11 cellular contexts compared by ENCODE assay signal in the genomic region with DNA sequence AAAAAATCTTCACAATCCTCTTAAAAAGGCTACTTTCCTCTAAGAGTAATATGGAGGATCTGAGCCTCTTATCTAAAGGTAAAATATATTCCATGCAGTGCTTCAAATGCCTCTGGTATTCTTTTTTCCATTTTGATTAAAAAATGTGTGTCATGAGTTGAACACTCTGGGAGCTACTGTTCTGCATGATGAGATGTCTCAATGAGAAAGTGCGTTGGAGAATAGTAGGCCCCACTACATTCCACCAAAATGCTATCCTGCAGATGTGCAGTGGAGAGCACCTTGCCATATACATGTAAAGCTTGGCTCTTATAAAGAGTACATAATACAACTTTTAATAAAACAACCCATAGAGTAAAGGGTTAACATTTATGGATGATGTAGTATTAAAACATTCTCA. TPM values are rescaled to one million over a fixed set of nuclear protein-coding genes. Genes with fewer than 3 reads are reported as not detected.
"Had no signal": no experiment of that assay in that cellular context is flagged by ENCODE, and none has a peak within 500 bp of the region (broad histone marks: within the 10 kb centered on the region; RNA-seq: fewer than 3 reads in every experiment).

No MANE protein-coding gene starts in this region.

- H3K9me3 ChIP-seq: HAP-1 had no signal

- H3K27ac Mint-ChIP-seq: GM23338, H9, HFFc6 had no signal

- ATAC-seq: GM23338, HCT116 had no signal

- FAIRE-seq: H1, H54 had no signal

- H3K4me3 Mint-ChIP-seq: GM23338, H9, HFFc6 had no signal

- H3K4me3 ChIP-seq: GM23248, GM23338, HAP-1 had no signal

- DNase-seq: GM23248, GOT3, H7, H9, HCEC 1CT, HFFc6 had no signal

- H3K9ac ChIP-seq: GM23248 had no signal

- H3K4me1 Mint-ChIP-seq: GM23338 had no signal

- H3K27ac ChIP-seq: GM23248 had no signal

- H3K9me3 Mint-ChIP-seq: GM23338, H9, HFFc6 had no signal

- H3K36me3 ChIP-seq: HAP-1 had no signal

- H3K4me2 ChIP-seq: GM23338 had no signal

- H2AFZ ChIP-seq: GM23248, GM23338 had no signal

- H3K4me1 ChIP-seq: HAP-1 had no signal

RNA-seq across cellular contexts. Expression of a gene that starts 26.3 kb away (rescaled TPM):
- total RNA-seq: GM23248 had no signal
- polyA plus RNA-seq: GM23248 had no signal
